1 cellular context compared by ENCODE assay signal in the genomic region with DNA sequence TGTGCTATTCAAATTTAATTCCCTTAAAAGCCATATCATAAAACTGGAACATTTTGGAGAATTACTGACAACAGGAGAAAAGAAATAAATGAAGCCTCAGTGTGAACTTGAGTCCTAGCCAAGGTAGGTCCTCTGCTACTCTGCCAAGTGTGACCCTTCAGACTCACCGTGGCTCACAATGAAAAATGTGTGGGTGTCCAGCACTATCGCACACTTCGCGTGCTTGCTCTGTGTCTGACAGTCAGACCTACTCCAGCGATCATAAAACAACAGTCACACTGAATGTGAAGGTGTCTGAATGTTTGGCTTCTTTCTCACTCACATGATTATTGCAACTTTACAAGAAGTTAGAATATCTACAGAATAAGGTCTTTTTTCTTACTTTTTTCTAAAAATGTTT.
A peak's percentile ranks its signal among the peaks of the same experiment; 100 is the strongest.
TF ChIP-seq lines count a peak whose summit lies in the region.

No MANE protein-coding gene starts in this region.

TF ChIP-seq in GM12878, 131 proteins besides CTCF, POLR2A, EP300 and RAD21 (continued from another document):
- TF ChIP-seq, protein P1, sequence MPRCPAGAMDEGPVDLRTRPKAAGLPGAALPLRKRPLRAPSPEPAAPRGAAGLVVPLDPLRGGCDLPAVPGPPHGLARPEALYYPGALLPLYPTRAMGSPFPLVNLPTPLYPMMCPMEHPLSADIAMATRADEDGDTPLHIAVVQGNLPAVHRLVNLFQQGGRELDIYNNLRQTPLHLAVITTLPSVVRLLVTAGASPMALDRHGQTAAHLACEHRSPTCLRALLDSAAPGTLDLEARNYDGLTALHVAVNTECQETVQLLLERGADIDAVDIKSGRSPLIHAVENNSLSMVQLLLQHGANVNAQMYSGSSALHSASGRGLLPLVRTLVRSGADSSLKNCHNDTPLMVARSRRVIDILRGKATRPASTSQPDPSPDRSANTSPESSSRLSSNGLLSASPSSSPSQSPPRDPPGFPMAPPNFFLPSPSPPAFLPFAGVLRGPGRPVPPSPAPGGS (IDR thresholded peaks at IDR 0.05; ENCODE audit: borderline replicate concordance, insufficient read depth, low read depth, low read length, poor library complexity, severe bottlenecking), result peak; percentile 79
- TF ChIP-seq HCFC1 (IDR thresholded peaks at IDR 0.05; ENCODE audit: low read length), result no peak
- TF ChIP-seq ZBED1 (IDR thresholded peaks at IDR 0.05; ENCODE audit: borderline replicate concordance), result no peak
- TF ChIP-seq, protein P2, sequence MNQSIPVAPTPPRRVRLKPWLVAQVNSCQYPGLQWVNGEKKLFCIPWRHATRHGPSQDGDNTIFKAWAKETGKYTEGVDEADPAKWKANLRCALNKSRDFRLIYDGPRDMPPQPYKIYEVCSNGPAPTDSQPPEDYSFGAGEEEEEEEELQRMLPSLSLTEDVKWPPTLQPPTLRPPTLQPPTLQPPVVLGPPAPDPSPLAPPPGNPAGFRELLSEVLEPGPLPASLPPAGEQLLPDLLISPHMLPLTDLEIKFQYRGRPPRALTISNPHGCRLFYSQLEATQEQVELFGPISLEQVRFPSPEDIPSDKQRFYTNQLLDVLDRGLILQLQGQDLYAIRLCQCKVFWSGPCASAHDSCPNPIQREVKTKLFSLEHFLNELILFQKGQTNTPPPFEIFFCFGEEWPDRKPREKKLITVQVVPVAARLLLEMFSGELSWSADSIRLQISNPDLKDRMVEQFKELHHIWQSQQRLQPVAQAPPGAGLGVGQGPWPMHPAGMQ (IDR thresholded peaks at IDR 0.05; ENCODE audit: borderline replicate concordance), result no peak
- no peak for TF ChIP-seq PAX8 (IDR thresholded peaks at IDR 0.05)
- TF ChIP-seq RUNX3 (IDR thresholded peaks at IDR 0.05; ENCODE audit: low read length), result peak; percentile 14; the same call in 1 of the 2 replicates
- TF ChIP-seq SREBF1 (IDR thresholded peaks at IDR 0.05; ENCODE audit: low read length), result no peak
- TF ChIP-seq ESRRA (IDR thresholded peaks at IDR 0.05; ENCODE audit: low read length), result no peak
- no peak for TF ChIP-seq RBBP5 (conservative IDR thresholded peaks at IDR 0.05)
- no peak for TF ChIP-seq CEBPB (IDR thresholded peaks at IDR 0.05; ENCODE audit: borderline replicate concordance in 1 of 2, low read depth in 2 of 2, low read length in 2 of 2)
- TF ChIP-seq TCF3 (IDR thresholded peaks at IDR 0.05; ENCODE audit: borderline replicate concordance, insufficient read depth, low read depth, low read length), result no peak
- TF ChIP-seq BHLHE40 (IDR thresholded peaks at IDR 0.05; ENCODE audit: borderline replicate concordance in 1 of 2, low read depth in 2 of 2, low read length in 1 of 2), result peak in 1 of 2 experiments; percentile 20; a peak in 1 of 4 replicates
- no peak for TF ChIP-seq STAT1 (conservative IDR thresholded peaks at IDR 0.05)
- TF ChIP-seq, protein P3, sequence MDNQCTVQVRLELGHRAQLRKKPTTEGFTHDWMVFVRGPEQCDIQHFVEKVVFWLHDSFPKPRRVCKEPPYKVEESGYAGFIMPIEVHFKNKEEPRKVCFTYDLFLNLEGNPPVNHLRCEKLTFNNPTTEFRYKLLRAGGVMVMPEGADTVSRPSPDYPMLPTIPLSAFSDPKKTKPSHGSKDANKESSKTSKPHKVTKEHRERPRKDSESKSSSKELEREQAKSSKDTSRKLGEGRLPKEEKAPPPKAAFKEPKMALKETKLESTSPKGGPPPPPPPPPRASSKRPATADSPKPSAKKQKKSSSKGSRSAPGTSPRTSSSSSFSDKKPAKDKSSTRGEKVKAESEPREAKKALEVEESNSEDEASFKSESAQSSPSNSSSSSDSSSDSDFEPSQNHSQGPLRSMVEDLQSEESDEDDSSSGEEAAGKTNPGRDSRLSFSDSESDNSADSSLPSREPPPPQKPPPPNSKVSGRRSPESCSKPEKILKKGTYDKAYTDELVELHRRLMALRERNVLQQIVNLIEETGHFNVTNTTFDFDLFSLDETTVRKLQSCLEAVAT (IDR thresholded peaks at IDR 0.05), result no peak
- TF ChIP-seq, protein P4, sequence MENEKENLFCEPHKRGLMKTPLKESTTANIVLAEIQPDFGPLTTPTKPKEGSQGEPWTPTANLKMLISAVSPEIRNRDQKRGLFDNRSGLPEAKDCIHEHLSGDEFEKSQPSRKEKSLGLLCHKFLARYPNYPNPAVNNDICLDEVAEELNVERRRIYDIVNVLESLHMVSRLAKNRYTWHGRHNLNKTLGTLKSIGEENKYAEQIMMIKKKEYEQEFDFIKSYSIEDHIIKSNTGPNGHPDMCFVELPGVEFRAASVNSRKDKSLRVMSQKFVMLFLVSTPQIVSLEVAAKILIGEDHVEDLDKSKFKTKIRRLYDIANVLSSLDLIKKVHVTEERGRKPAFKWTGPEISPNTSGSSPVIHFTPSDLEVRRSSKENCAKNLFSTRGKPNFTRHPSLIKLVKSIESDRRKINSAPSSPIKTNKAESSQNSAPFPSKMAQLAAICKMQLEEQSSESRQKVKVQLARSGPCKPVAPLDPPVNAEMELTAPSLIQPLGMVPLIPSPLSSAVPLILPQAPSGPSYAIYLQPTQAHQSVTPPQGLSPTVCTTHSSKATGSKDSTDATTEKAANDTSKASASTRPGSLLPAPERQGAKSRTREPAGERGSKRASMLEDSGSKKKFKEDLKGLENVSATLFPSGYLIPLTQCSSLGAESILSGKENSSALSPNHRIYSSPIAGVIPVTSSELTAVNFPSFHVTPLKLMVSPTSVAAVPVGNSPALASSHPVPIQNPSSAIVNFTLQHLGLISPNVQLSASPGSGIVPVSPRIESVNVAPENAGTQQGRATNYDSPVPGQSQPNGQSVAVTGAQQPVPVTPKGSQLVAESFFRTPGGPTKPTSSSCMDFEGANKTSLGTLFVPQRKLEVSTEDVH (IDR thresholded peaks at IDR 0.05; ENCODE audit: low read depth, partially characterized antibody), result no peak
- no peak for TF ChIP-seq FOS (IDR thresholded peaks at IDR 0.05; ENCODE audit: borderline replicate concordance, extremely low read depth, insufficient read length)
- TF ChIP-seq, protein P5, sequence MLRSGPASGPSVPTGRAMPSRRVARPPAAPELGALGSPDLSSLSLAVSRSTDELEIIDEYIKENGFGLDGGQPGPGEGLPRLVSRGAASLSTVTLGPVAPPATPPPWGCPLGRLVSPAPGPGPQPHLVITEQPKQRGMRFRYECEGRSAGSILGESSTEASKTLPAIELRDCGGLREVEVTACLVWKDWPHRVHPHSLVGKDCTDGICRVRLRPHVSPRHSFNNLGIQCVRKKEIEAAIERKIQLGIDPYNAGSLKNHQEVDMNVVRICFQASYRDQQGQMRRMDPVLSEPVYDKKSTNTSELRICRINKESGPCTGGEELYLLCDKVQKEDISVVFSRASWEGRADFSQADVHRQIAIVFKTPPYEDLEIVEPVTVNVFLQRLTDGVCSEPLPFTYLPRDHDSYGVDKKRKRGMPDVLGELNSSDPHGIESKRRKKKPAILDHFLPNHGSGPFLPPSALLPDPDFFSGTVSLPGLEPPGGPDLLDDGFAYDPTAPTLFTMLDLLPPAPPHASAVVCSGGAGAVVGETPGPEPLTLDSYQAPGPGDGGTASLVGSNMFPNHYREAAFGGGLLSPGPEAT (IDR thresholded peaks at IDR 0.05; ENCODE audit: low read depth), result no peak
- no peak for TF ChIP-seq NFXL1 (IDR thresholded peaks at IDR 0.05; ENCODE audit: borderline replicate concordance)
- TF ChIP-seq SMAD1 (IDR thresholded peaks at IDR 0.05; ENCODE audit: low read depth, partially characterized antibody), result no peak
- TF ChIP-seq RELA (IDR thresholded peaks at IDR 0.05; ENCODE audit: borderline replicate concordance, partially characterized antibody), result no peak
- TF ChIP-seq EGR1 (IDR thresholded peaks at IDR 0.05; ENCODE audit: borderline replicate concordance in 1 of 2, low read depth in 2 of 2, low read length in 2 of 2), result peak in 1 of 2 experiments; percentile 63; a peak in 1 of 3 replicates
- TF ChIP-seq CREM (IDR thresholded peaks at IDR 0.05; ENCODE audit: low read depth), result peak; percentile 61; the same call in 1 of the 2 replicates
- TF ChIP-seq RAD51 (IDR thresholded peaks at IDR 0.05), result no peak
- TF ChIP-seq SRF (IDR thresholded peaks at IDR 0.05; ENCODE audit: low read depth in 2 of 2, low read length in 2 of 2), result no peak
